Comparison of ENCODE assay signal across 32 cellular contexts in genomic region chr11:110774138-110775014, GRCh38.
DNase-seq lines count a peak whose midpoint lies in the region; ATAC-seq, FAIRE-seq and TF ChIP-seq lines count a peak whose summit lies in the region.
"Had no signal": no experiment of that assay in that cellular context is flagged by ENCODE, and none has a peak within 500 bp of the region (broad histone marks: within the 10 kb centered on the region; RNA-seq: fewer than 3 reads in every experiment).

No MANE protein-coding gene starts in this region.

- H2BK120ac ChIP-seq in IMR-90 (ENCODE audit: low read depth, low read length) = no peak overlapping the region

- TF ChIP-seq RAD21 in A549 (conservative IDR thresholded peaks at IDR 0.05 in 1 of 2, IDR thresholded peaks at IDR 0.05 in 1 of 2) = no peak
- TF ChIP-seq RAD21 in IMR-90 (IDR thresholded peaks at IDR 0.05; ENCODE audit: low read length) = no peak

- ATAC-seq in A549 (no peak), IMR-90 (ENCODE audit: low read depth) (no peak), left colon (peak; percentile 44)
- ATAC-seq in activated T-cell treated with anti-CD3 and anti-CD28 coated beads, Interleukin-2, amount 50 U/mL, for 4 hours = no peak
- ATAC-seq: activated CD8-positive, alpha-beta T cell treated with anti-CD3 and anti-CD28 coated beads for 36 hours; activated T-helper 17 cell treated with anti-CD3 and anti-CD28 coated beads, Interleukin-2, amount 50 U/mL, for 72 hours; left ventricle myocardium superior; Right ventricle myocardium inferior; T-helper 17 cell had no signal

- no peak overlapping the region; the same call in 1 of the 2 replicates for H4K5ac ChIP-seq in IMR-90 (ENCODE audit: low read depth, low read length)

- H3K9me3 ChIP-seq in A549 (no peaks in the 10 kb centered on the region), IMR-90 (ENCODE audit: control insufficient read depth, insufficient read depth, low read length) (peaks cover 6% of the 10 kb centered on the region), adipocyte (ENCODE audit: control insufficient read depth, low read length) (peaks cover 7% of the 10 kb centered on the region), A673 (ENCODE audit: low read depth, low read length, poor library complexity, severe bottlenecking) (no peaks in the 10 kb centered on the region), smooth muscle cell (replicated peaks; ENCODE audit: low read depth) (no peaks in the 10 kb centered on the region)
- H3K9me3 ChIP-seq: BE2C had no signal

- WGBS in A549 (ENCODE audit: missing lambda C conversion rate) = 0% methylated on average over 3 of the region's 3 CpGs
- WGBS in IMR-90 (ENCODE audit: extremely low coverage in 2 of 2, insufficient read length in 1 of 2), 2 experiments = 83% methylated on average over 1 of the region's 3 CpGs; no CpG with 5 or more reads in 1 of the 2 experiments
- WGBS in smooth muscle cell (ENCODE audit: low lambda C conversion rate) = 89% methylated on average over 3 of the region's 3 CpGs

- H3K27ac ChIP-seq in A549 = no peak overlapping the region
- H3K27ac ChIP-seq in IMR-90 (ENCODE audit: insufficient read depth, low read length) = no peak overlapping the region
- H3K27ac ChIP-seq in A673 (ENCODE audit: low read depth, low read length, poor library complexity, severe bottlenecking) = no peak overlapping the region
- no peak overlapping the region for H3K27ac ChIP-seq in smooth muscle cell (ENCODE audit: low read depth)
- H3K27ac ChIP-seq: right atrium auricular region, thoracic aorta had no signal

- H4K8ac ChIP-seq in IMR-90 (ENCODE audit: low read depth in 2 of 2, low read length in 2 of 2) = no peak overlapping the region

- H3K4ac ChIP-seq in IMR-90 (ENCODE audit: low read depth, low read length) = 0 out of 2 replicates have a peak overlapping the region, but pooled peaks have one; percentile 4

- peaks cover 3% of the 10 kb centered on the region for H3K4me1 Mint-ChIP-seq in activated T-cell treated with anti-CD3 and anti-CD28 coated beads, Interleukin-2, amount 50 U/mL, for 4 hours (ENCODE audit: low read depth)
- H3K4me1 Mint-ChIP-seq: activated T-helper 17 cell treated with anti-CD3 and anti-CD28 coated beads, Interleukin-2, amount 50 U/mL, for 72 hours; H9 had no signal

- H3F3A ChIP-seq in smooth muscle cell (ENCODE audit: low read depth) = no peaks in the 10 kb centered on the region

- H2BK20ac ChIP-seq in IMR-90 (ENCODE audit: low read depth, low read length) = no peak overlapping the region

- in situ Hi-C loops in IMR-90 (cut with MboI; ENCODE audit: low sequenced_read_pairs) = no loop called here

- TF ChIP-seq EP300 in A549 (IDR thresholded peaks at IDR 0.05) = no peak

- CTCF ChIA-PET in A549 (lab: Yijun Ruan, JAX) (interaction anchor here (1.4 to 1.6 kb wide), 2 partner anchors 11 to 61 kb away, joined by 3 to 5 read pairs; no protein-coding TSS in a partner anchor), IMR-90 (lab: Yijun Ruan, JAX) (interaction anchor here (0.6 to 2.3 kb wide), 2 partner anchors 11 to 136 kb away, joined by 3 to 7 read pairs; no protein-coding TSS in a partner anchor), A673 (lab: Charles Lee) (no interaction called here)

- H3K27me3 ChIP-seq in IMR-90 (ENCODE audit: control insufficient read depth, insufficient read depth, low read length) (no peaks in the 10 kb centered on the region), adipocyte (replicated peaks; ENCODE audit: control insufficient read depth, insufficient read depth, low read length) (no peaks in the 10 kb centered on the region), A673 (replicated peaks; ENCODE audit: insufficient read depth, low read depth, low read length, poor library complexity) (no peaks in the 10 kb centered on the region), smooth muscle cell (ENCODE audit: low read depth) (no peaks in the 10 kb centered on the region)
- H3K27me3 ChIP-seq: BE2C, right atrium auricular region had no signal

- no peaks in the 10 kb centered on the region for H3K79me1 ChIP-seq in IMR-90 (ENCODE audit: low read depth in 1 of 2, low read length in 2 of 2)

- POLR2A ChIA-PET in A549 (lab: Yijun Ruan, JAX) = no interaction called here
- POLR2A ChIA-PET in IMR-90 (lab: Charles Lee; ENCODE audit: unreplicated experiment) = no interaction called here
- POLR2A ChIA-PET in A673 (lab: Charles Lee; ENCODE audit: low non-redundant PET) = interaction anchor here (0.5 to 0.6 kb wide), 2 partner anchors 26 to 212 kb away, joined by 3 read pairs; no protein-coding TSS in a partner anchor

- dilution Hi-C loops in IMR-90 (cut with HindIII; ENCODE audit: low sequenced_read_pairs, unreplicated experiment) = no loop called here

- no peaks in the 10 kb centered on the region for H3K36me3 Mint-ChIP-seq in activated T-cell treated with anti-CD3 and anti-CD28 coated beads, Interleukin-2, amount 50 U/mL, for 4 hours (ENCODE audit: insufficient read depth)
- H3K36me3 Mint-ChIP-seq: mesothelial cell of epicardium had no signal

- H2AK5ac ChIP-seq in IMR-90 (ENCODE audit: low read depth, low read length) = no peak overlapping the region

- H2AFZ ChIP-seq in IMR-90 (replicated peaks; ENCODE audit: low read length, poor library complexity) (no peak overlapping the region), smooth muscle cell (ENCODE audit: low read depth) (no peak overlapping the region)

- H3K9me1 ChIP-seq in IMR-90 (ENCODE audit: insufficient read depth, low read length) = no peaks in the 10 kb centered on the region

- H4K91ac ChIP-seq in IMR-90 (ENCODE audit: insufficient read depth, low read depth, low read length) = no peak overlapping the region

- H3K27me3 Mint-ChIP-seq in activated T-cell treated with anti-CD3 and anti-CD28 coated beads, Interleukin-2, amount 50 U/mL, for 4 hours (ENCODE audit: low read depth) = no peaks in the 10 kb centered on the region
- H3K27me3 Mint-ChIP-seq: activated T-helper 17 cell treated with anti-CD3 and anti-CD28 coated beads, Interleukin-2, amount 50 U/mL, for 72 hours; stimulated activated naive CD8-positive, alpha-beta T cell treated with anti-CD3 and anti-CD28 coated beads, Interleukin-15, Interleukin-2, amounts not matched to agents 100 ng/mL and 50 ng/mL, for 24 hours; T-helper 17 cell had no signal

- no peaks in the 10 kb centered on the region for H3K79me2 ChIP-seq in smooth muscle cell (ENCODE audit: low read depth)

- no peak overlapping the region for H2AK9ac ChIP-seq in IMR-90 (replicated peaks; ENCODE audit: low read depth, low read length, poor library complexity)

- H3K4me3 ChIP-seq in A549 (no peak overlapping the region), IMR-90 (ENCODE audit: insufficient read depth, low read depth, low read length) (no peak overlapping the region), adipocyte (ENCODE audit: low read length) (no peak overlapping the region), A673 (ENCODE audit: low read depth, low read length, poor library complexity, severe bottlenecking) (no peak overlapping the region), smooth muscle cell (no peak overlapping the region)
- H3K4me3 ChIP-seq: right atrium auricular region, thoracic aorta had no signal

- no peaks in the 10 kb centered on the region for H3K9me3 Mint-ChIP-seq in activated T-cell treated with anti-CD3 and anti-CD28 coated beads, Interleukin-2, amount 50 U/mL, for 4 hours

- no peak overlapping the region for H3K9ac ChIP-seq in IMR-90 (ENCODE audit: low read depth, low read length)
- no peak overlapping the region for H3K9ac ChIP-seq in adipocyte (ENCODE audit: low read length)
- no peak overlapping the region for H3K9ac ChIP-seq in smooth muscle cell (ENCODE audit: low read depth)

- H3K4me2 ChIP-seq in A549 (no peak overlapping the region), IMR-90 (ENCODE audit: low read depth, low read length) (no peak overlapping the region), smooth muscle cell (no peak overlapping the region)

- no peak overlapping the region for H3K23ac ChIP-seq in IMR-90 (ENCODE audit: low read depth, low read length)

- intact Hi-C loops in IMR-90 (cut with micrococcal nuclease) (no loop called here), left colon (cut with DNase I, micrococcal nuclease) (no loop called here), A673 (cut with micrococcal nuclease; ENCODE audit: unreplicated experiment) (no loop called here)

- no peaks in the 10 kb centered on the region for H3K4me1 ChIP-seq in A549
- peaks cover 8% of the 10 kb centered on the region for H3K4me1 ChIP-seq in IMR-90 (ENCODE audit: control insufficient read depth, insufficient read depth, low read length)
- peaks cover 15% of the 10 kb centered on the region for H3K4me1 ChIP-seq in adipocyte (ENCODE audit: control insufficient read depth, insufficient read depth, low read length)
- peaks cover 5% of the 10 kb centered on the region for H3K4me1 ChIP-seq in A673 (ENCODE audit: insufficient read depth, low read length, poor library complexity, severe bottlenecking)
- H3K4me1 ChIP-seq in smooth muscle cell (ENCODE audit: low read depth) = no peaks in the 10 kb centered on the region
- H3K4me1 ChIP-seq: BE2C, right atrium auricular region had no signal

- H3K36me3 ChIP-seq in IMR-90 (ENCODE audit: control insufficient read depth, insufficient read depth, low read length) = no peaks in the 10 kb centered on the region
- H3K36me3 ChIP-seq in adipocyte (ENCODE audit: control insufficient read depth, insufficient read depth, low read length, severe bottlenecking) = no peaks in the 10 kb centered on the region
- no peaks in the 10 kb centered on the region for H3K36me3 ChIP-seq in A673 (ENCODE audit: insufficient read depth, low read length, poor library complexity, severe bottlenecking)
- H3K36me3 ChIP-seq in smooth muscle cell (ENCODE audit: low read depth) = no peaks in the 10 kb centered on the region
- H3K36me3 ChIP-seq: BE2C, right atrium auricular region, thoracic aorta had no signal

- DNase-seq in A549 (ENCODE audit: low read depth in 1 of 2, low spot score in 1 of 2) = no peak
- DNase-seq in IMR-90 = peak; percentile 36
- peak; percentile 26 for DNase-seq in adipocyte (ENCODE audit: low read depth)
- DNase-seq in left colon = no peak
- no peak for DNase-seq in A673 (ENCODE audit: low spot score)
- DNase-seq in UCSD-AML1 (lab: John Stamatoyannopoulos, UW; ENCODE audit: unreplicated experiment) = no peak
- DNase-seq in activated T-cell treated with anti-CD3 and anti-CD28 coated beads, Interleukin-2, amount 50 U/mL, for 4 hours = no peak
- DNase-seq in smooth muscle cell (lab: John Stamatoyannopoulos, UW; ENCODE audit: unreplicated experiment) = no peak
- DNase-seq: activated CD4-positive, alpha-beta T cell treated with anti-CD3 and anti-CD28 coated beads for 1 hour; activated CD8-positive, alpha-beta memory T cell treated with anti-CD3 and anti-CD28 coated beads, Interleukin-2, amount 50 U/mL, for 48 hours; activated CD8-positive, alpha-beta T cell treated with anti-CD3 and anti-CD28 coated beads for 36 hours; activated naive CD4-positive, alpha-beta T cell treated with anti-CD3 and anti-CD28 coated beads, Interleukin-2, amount 50 U/mL, for 16 hours; anterior cingulate cortex; BE2C; caudate nucleus; DMS153; erythroblast; H9; islet precursor cell; left ventricle myocardium superior; NCI-H1105; NCI-H2029; NCI-H524 treated with DMSO at 0.1 percent for 48 hours; stimulated activated CD8-positive, alpha-beta memory T cell treated with anti-CD3 and anti-CD28 coated beads, Interleukin-4, amount 100 ng/mL, for 48 hours; T-helper 17 cell had no signal

- 0 out of 2 replicates have a peak overlapping the region, but pooled peaks have one; percentile 11 for H3K14ac ChIP-seq in IMR-90 (replicated peaks; ENCODE audit: low read depth, low read length)

- no peak overlapping the region for H3K56ac ChIP-seq in IMR-90 (ENCODE audit: extremely low read depth, insufficient read depth, low read length)

- no peak overlapping the region for H3K4me3 Mint-ChIP-seq in activated T-cell treated with anti-CD3 and anti-CD28 coated beads, Interleukin-2, amount 50 U/mL, for 4 hours
- H3K4me3 Mint-ChIP-seq: activated CD8-positive, alpha-beta T cell treated with anti-CD3 and anti-CD28 coated beads for 36 hours; activated T-helper 17 cell treated with anti-CD3 and anti-CD28 coated beads, Interleukin-2, amount 50 U/mL, for 72 hours; H9; mesothelial cell of epicardium; stimulated activated naive CD8-positive, alpha-beta T cell treated with anti-CD3 and anti-CD28 coated beads, Interleukin-15, Interleukin-2, amounts not matched to agents 100 ng/mL and 50 ng/mL, for 24 hours; T-helper 17 cell had no signal

- H2BK15ac ChIP-seq in IMR-90 (ENCODE audit: low read depth, low read length) = 0 out of 3 replicates have a peak overlapping the region, but pooled peaks have one; percentile 47

- H3K18ac ChIP-seq in IMR-90 (ENCODE audit: low read depth, low read length) = peak overlapping the region; percentile 6; the same call in 1 of the 2 replicates

- no peak overlapping the region for H2BK5ac ChIP-seq in IMR-90 (ENCODE audit: low read depth, low read length, poor library complexity, severe bottlenecking)

- no peak for FAIRE-seq in A549 (lab: Jason Lieb, UNC)
- FAIRE-seq: GM12891 had no signal

- BruUV-seq in IMR-90 (replicated peaks; lab: Mats Ljungman, UMichigan) (no TSS peak), A673 (replicated peaks; lab: Mats Ljungman, UMichigan) (no TSS peak)

- TF ChIP-seq POLR2A in A549 (IDR thresholded peaks at IDR 0.05; ENCODE audit: low read length) (no peak), IMR-90 (IDR thresholded peaks at IDR 0.05; ENCODE audit: low read depth, low read length) (no peak)

- H4K20me1 ChIP-seq in IMR-90 (ENCODE audit: insufficient read depth, low read length) = no peaks in the 10 kb centered on the region
- no peaks in the 10 kb centered on the region for H4K20me1 ChIP-seq in smooth muscle cell (ENCODE audit: low read depth)

- TF ChIP-seq CTCF in A549 (IDR thresholded peaks at IDR 0.05) (no peak), IMR-90 (conservative IDR thresholded peaks at IDR 0.05; ENCODE audit: low read depth, low read length) (no peak), A673 (conservative IDR thresholded peaks at IDR 0.05; ENCODE audit: low read depth, low read length) (no peak), smooth muscle cell (IDR thresholded peaks at IDR 0.05; ENCODE audit: borderline replicate concordance, insufficient read depth, poor library complexity, severe bottlenecking) (no peak)

Comparison
In these comparisons a context has a peak if more than half of its experiments do, and no peak if none do; other contexts are left out.
1. DNase-seq: peak in IMR-90 (single experiment) and adipocyte (single experiment); none in A549 (0 of 2), left colon (0 of 2), A673 (single experiment), UCSD-AML1 (single experiment), activated T-cell treated with anti-CD3 and anti-CD28 coated beads, Interleukin-2, amount 50 U/mL, for 4 hours (single experiment) and smooth muscle cell (single experiment).